Comparison of ENCODE assay signal across 8 cellular contexts in genomic region chr6:13355043-13355945, GRCh38. TPM values are rescaled to one million over a fixed set of nuclear protein-coding genes. Genes with fewer than 3 reads are reported as not detected.
A peak's percentile ranks its signal among the peaks of the same experiment; 100 is the strongest.
DNase-seq lines count a peak whose midpoint lies in the region; ATAC-seq and TF ChIP-seq lines count a peak whose summit lies in the region.

No MANE protein-coding gene starts in this region.

- peaks cover 34 to 48% (median 47%) of the 10 kb centered on the region in 3 donors for H3K4me1 Mint-ChIP-seq in T-cell

- no peak for TF ChIP-seq CTCF in psoas muscle (IDR thresholded peaks at IDR 0.05)
- TF ChIP-seq CTCF in GM10266 (IDR thresholded peaks at IDR 0.05; ENCODE audit: control insufficient read depth, insufficient read depth, low read depth, missing control alignments), result no peak

- WGBS in esophagus, 2 donors, result 42 to 54% methylated on average over 7 of the region's 7 CpGs
- 58 to 63% (median 58%) methylated on average over 7 of the region's 7 CpGs for WGBS in psoas muscle, 3 donors

- ATAC-seq in HG03159 (IDR thresholded peaks at IDR 0.05; ENCODE audit: unreplicated experiment) (peak; percentile 47), T-cell (replicated peaks in 1 of 4) (peak; percentile 56 to 78 (median 61)), psoas muscle (peak; percentile 48 to 79 (median 64))

- H3K27me3 ChIP-seq in esophagus (ENCODE audit: control insufficient read depth in 1 of 2, insufficient read depth in 2 of 2, low read length in 2 of 2), result no peaks in the 10 kb centered on the region
- no peaks in the 10 kb centered on the region for H3K27me3 ChIP-seq in psoas muscle (ENCODE audit: insufficient read depth in 3 of 3, low read length in 2 of 3)

- POLR2A ChIA-PET in T-cell (lab: Charles Lee), result interaction anchor here in 1 of 2 donors (0.6 to 0.7 kb wide), 5 partner anchors 11 to 1640 kb away, joined by 3 to 22 read pairs (median 3); no protein-coding TSS in a partner anchor

- no peak overlapping the region for H3K4me3 ChIP-seq in esophagus (ENCODE audit: low read depth in 1 of 2, low read length in 2 of 2)
- no peak overlapping the region for H3K4me3 ChIP-seq in psoas muscle

- H3K4me1 ChIP-seq in esophagus (ENCODE audit: control insufficient read depth in 2 of 2, insufficient read depth in 2 of 2, low read length in 1 of 2) (peaks cover 0 to 9% of the 10 kb centered on the region in 2 donors), psoas muscle (peaks cover 10% of the 10 kb centered on the region)

- H3K9me3 Mint-ChIP-seq in T-cell, result no peaks in the 10 kb centered on the region

- no peaks in the 10 kb centered on the region for H3K36me3 Mint-ChIP-seq in T-cell

- H3K4me3 Mint-ChIP-seq in T-cell, result peak overlapping the region; percentile 67 to 83 (median 75)

- intact Hi-C loops in psoas muscle (cut with DNase I), result loop anchor here in 1 of 2 donors (10.0 kb wide), 1 partner anchor 50 kb away; no protein-coding TSS in a partner anchor

- peak overlapping the region; percentile 77 to 84 for H3K27ac ChIP-seq in esophagus (ENCODE audit: low read depth in 2 of 2, low read length in 1 of 2)
- H3K27ac ChIP-seq in psoas muscle, result peak overlapping the region; percentile 27

- no peaks in the 10 kb centered on the region for H3K9me3 ChIP-seq in esophagus (ENCODE audit: control insufficient read depth in 2 of 2, insufficient read depth in 1 of 2, low read depth in 1 of 2, low read length in 1 of 2)
- no peaks in the 10 kb centered on the region for H3K9me3 ChIP-seq in psoas muscle

- CTCF ChIA-PET in T-cell (lab: Charles Lee), result interaction anchor here (0.6 to 2.4 kb wide), 5 partner anchors 12 to 219 kb away, joined by 3 to 13 read pairs (median 3); partner anchors contain the start of genes SIRT5 (in 1 of the 2) and TBC1D7 (in 1 of the 2)

- DNase-seq in stimulated activated CD4-positive, alpha-beta T cell treated with anti-CD3 and anti-CD28 coated beads, Interleukin-15, amount 100 ng/mL, for 24 hours, result peak; percentile 33
- no peak for DNase-seq in stimulated activated CD4-positive, alpha-beta T cell treated with anti-CD3 and anti-CD28 coated beads, Interleukin-2, amount 100 ng/mL, for 48 hours
- DNase-seq in T-cell (peak in 4 of 34 experiments; percentile 6 to 12 (median 10)), psoas muscle (no peak), mucosa of gallbladder (ENCODE audit: low spot score) (no peak), GM10266 (ENCODE audit: extremely low spot score) (no peak)

- no peaks in the 10 kb centered on the region for H3K36me3 ChIP-seq in esophagus (ENCODE audit: control insufficient read depth in 2 of 2, insufficient read depth in 2 of 2, low read length in 1 of 2)
- H3K36me3 ChIP-seq in psoas muscle (ENCODE audit: insufficient read depth in 1 of 2, low read depth in 1 of 2), result no peaks in the 10 kb centered on the region

- H3K27ac Mint-ChIP-seq in T-cell, result peak overlapping the region; percentile 88 to 91

- no peaks in the 10 kb centered on the region for H3K27me3 Mint-ChIP-seq in T-cell

RNA-seq across cellular contexts. Expression of gene TBC1D7, which starts 27.0 kb away (rescaled TPM):
- 10 to 100 TPM; 12.7 to 16.2 (median 14.6) TPM for total RNA-seq in T-cell
- polyA plus RNA-seq in esophagus, result 10 to 100 TPM in 1 of 2 donors, 1 to 10 TPM in 1; 7.7 to 16.9 TPM
- 10 to 100 TPM in 3 of 4 donors, 1 to 10 TPM in 1; 9.4 to 12.0 (median 10.3) TPM for total RNA-seq in psoas muscle
- polyA plus RNA-seq in psoas muscle, result 10 to 100 TPM; 14.8 to 19.4 (median 17.4) TPM
- 14.6 TPM for total RNA-seq in mucosa of gallbladder
